ENCODE assay signal across 1 cellular context in genomic region chr17:64025732-64026294, GRCh38.
A peak's percentile ranks its signal among the peaks of the same experiment; 100 is the strongest.
TF ChIP-seq lines count a peak whose summit lies in the region.

No MANE protein-coding gene starts in this region.

TF ChIP-seq in K562, 482 proteins besides CTCF, POLR2A, EP300 and RAD21 (continued from another document and continues in another):
- TF ChIP-seq TCF15 (CRISPR knock-in tag; IDR thresholded peaks at IDR 0.05) (no peak), PHF21A (IDR thresholded peaks at IDR 0.05; ENCODE audit: borderline replicate concordance, low read depth) (no peak), HES1 (IDR thresholded peaks at IDR 0.05; ENCODE audit: low read depth) (no peak), SMARCE1 (IDR thresholded peaks at IDR 0.05) (no peak), MAFF (IDR thresholded peaks at IDR 0.05; ENCODE audit: low read length) (no peak), CHD2 (IDR thresholded peaks at IDR 0.05; ENCODE audit: low read depth, low read length) (no peak), TAF7 (tag; IDR thresholded peaks at IDR 0.05) (no peak), PHB2 (IDR thresholded peaks at IDR 0.05; ENCODE audit: low read depth) (no peak), MYC (IDR thresholded peaks at IDR 0.05; ENCODE audit: low read depth, low read length) (peak; percentile 60; the same call in 1 of the 2 replicates), MYC (CRISPR knock-in tag; IDR thresholded peaks at IDR 0.05; ENCODE audit: borderline replicate concordance, low read depth) (no peak), ZNF584 (CRISPR knock-in tag; IDR thresholded peaks at IDR 0.05; ENCODE audit: low read depth) (no peak), MAZ (CRISPR knock-in tag; conservative IDR thresholded peaks at IDR 0.05 in 1 of 2, IDR thresholded peaks at IDR 0.05 in 1 of 2) (peak; percentile 52 to 83; a peak in 2 of 4 replicates), ZNF431 (CRISPR knock-in tag; IDR thresholded peaks at IDR 0.05) (no peak), RBM15 (IDR thresholded peaks at IDR 0.05; ENCODE audit: insufficient read depth, low read length) (no peak), ZNF274 (IDR thresholded peaks at IDR 0.05; ENCODE audit: borderline replicate concordance, low read depth, low read length) (no peak), ZNF212 (CRISPR knock-in tag; IDR thresholded peaks at IDR 0.05) (no peak), MIER1 (IDR thresholded peaks at IDR 0.05; ENCODE audit: low read depth) (no peak), PYGO2 (tag; IDR thresholded peaks at IDR 0.05) (no peak), SIN3B (IDR thresholded peaks at IDR 0.05; ENCODE audit: low read depth) (no peak), NFYB (IDR thresholded peaks at IDR 0.05; ENCODE audit: extremely low read depth, insufficient read length) (no peak), SMAD1 (IDR thresholded peaks at IDR 0.05; ENCODE audit: low read depth, low read length, partially characterized antibody) (no peak), ZNF318 (IDR thresholded peaks at IDR 0.05; ENCODE audit: borderline replicate concordance in 1 of 2, low read depth in 1 of 2) (no peak), RFX7 (CRISPR knock-in tag; IDR thresholded peaks at IDR 0.05) (no peak), ZNF408 (CRISPR knock-in tag; IDR thresholded peaks at IDR 0.05; ENCODE audit: low read depth) (no peak), KLF10 (CRISPR knock-in tag; IDR thresholded peaks at IDR 0.05) (no peak), TRIM24 (IDR thresholded peaks at IDR 0.05) (no peak), ADNP (tag; IDR thresholded peaks at IDR 0.05) (no peak), MED1 (CRISPR knock-in tag; IDR thresholded peaks at IDR 0.05; ENCODE audit: borderline replicate concordance) (no peak), CXXC5 (CRISPR knock-in tag; IDR thresholded peaks at IDR 0.05) (peak; percentile 83), MBD1 (CRISPR knock-in tag; IDR thresholded peaks at IDR 0.05) (no peak), HDAC8 (tag; IDR thresholded peaks at IDR 0.05) (no peak), HIVEP1 (CRISPR knock-in tag; IDR thresholded peaks at IDR 0.05) (no peak), SMAD2 (IDR thresholded peaks at IDR 0.05; ENCODE audit: low read depth, low read length) (no peak), ZNF174 (CRISPR knock-in tag; IDR thresholded peaks at IDR 0.05) (no peak), NFE2 (IDR thresholded peaks at IDR 0.05; ENCODE audit: low read depth) (no peak), ASH1L (IDR thresholded peaks at IDR 0.05; ENCODE audit: borderline replicate concordance, low read depth, partially characterized antibody) (no peak), GABPB1 (CRISPR knock-in tag; IDR thresholded peaks at IDR 0.05) (peak; percentile 70), DDX20 (tag; IDR thresholded peaks at IDR 0.05; ENCODE audit: low read depth) (no peak), PATZ1 (CRISPR knock-in tag; IDR thresholded peaks at IDR 0.05; ENCODE audit: borderline replicate concordance) (no peak), THRB (CRISPR knock-in tag; conservative IDR thresholded peaks at IDR 0.05) (no peak), BCLAF1 (IDR thresholded peaks at IDR 0.05; ENCODE audit: borderline replicate concordance in 1 of 2, control insufficient read depth in 1 of 2, low read depth in 2 of 2, low read length in 1 of 2) (no peak), HEY1 (CRISPR knock-in tag; IDR thresholded peaks at IDR 0.05; ENCODE audit: borderline replicate concordance) (no peak), ZNF121 (CRISPR knock-in tag; conservative IDR thresholded peaks at IDR 0.05) (no peak), ZZZ3 (IDR thresholded peaks at IDR 0.05) (no peak), MYBL2 (IDR thresholded peaks at IDR 0.05; ENCODE audit: low read depth) (no peak), MYBL2 (CRISPR knock-in tag; IDR thresholded peaks at IDR 0.05; ENCODE audit: borderline replicate concordance) (no peak), GATAD2B (IDR thresholded peaks at IDR 0.05; ENCODE audit: borderline replicate concordance) (peak; percentile 41; the same call in 1 of the 2 replicates), TSC22D4 (tag; IDR thresholded peaks at IDR 0.05) (no peak), FOXM1 (IDR thresholded peaks at IDR 0.05; ENCODE audit: low read depth) (no peak), FOXM1 (CRISPR knock-in tag; IDR thresholded peaks at IDR 0.05; ENCODE audit: low read depth) (no peak), HBP1 (CRISPR knock-in tag; IDR thresholded peaks at IDR 0.05) (no peak), ZNF324 (CRISPR knock-in tag; IDR thresholded peaks at IDR 0.05) (no peak), KDM5B (IDR thresholded peaks at IDR 0.05; ENCODE audit: insufficient replicate concordance, low read depth, low read length) (no peak), NFRKB (IDR thresholded peaks at IDR 0.05; ENCODE audit: low read depth) (no peak), TCF3 (CRISPR knock-in tag; IDR thresholded peaks at IDR 0.05) (peak; percentile 58), SMARCA5 (IDR thresholded peaks at IDR 0.05) (no peak), CHCHD3 (CRISPR knock-in tag; IDR thresholded peaks at IDR 0.05) (no peak)
